In the genomic region with DNA sequence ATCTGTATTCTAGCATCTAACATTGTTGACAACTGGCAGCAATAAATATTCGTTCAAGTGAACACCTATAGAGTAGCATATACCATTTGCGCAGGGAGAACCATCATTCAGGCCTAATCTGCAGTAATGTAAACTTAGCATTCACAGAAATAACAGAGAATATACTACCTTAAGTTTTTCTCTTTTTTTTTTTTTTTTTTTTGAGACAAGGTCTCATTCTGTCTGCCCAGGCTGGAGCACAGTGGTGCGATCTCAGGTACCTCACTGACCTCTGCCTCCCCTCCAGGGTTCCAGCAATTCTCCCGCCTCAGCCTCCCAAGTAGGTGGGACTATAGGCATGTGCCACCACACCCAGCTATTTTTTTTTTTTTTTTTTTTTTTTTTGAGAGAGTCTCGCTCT, we compare ENCODE assay signal across 2 cellular contexts.
TF ChIP-seq lines count a peak whose summit lies in the region.

No MANE protein-coding gene starts in this region.

TF ChIP-seq in HEK293, 187 proteins besides CTCF, POLR2A, EP300 and RAD21 (continued from another document):
- TF ChIP-seq, protein P1, sequence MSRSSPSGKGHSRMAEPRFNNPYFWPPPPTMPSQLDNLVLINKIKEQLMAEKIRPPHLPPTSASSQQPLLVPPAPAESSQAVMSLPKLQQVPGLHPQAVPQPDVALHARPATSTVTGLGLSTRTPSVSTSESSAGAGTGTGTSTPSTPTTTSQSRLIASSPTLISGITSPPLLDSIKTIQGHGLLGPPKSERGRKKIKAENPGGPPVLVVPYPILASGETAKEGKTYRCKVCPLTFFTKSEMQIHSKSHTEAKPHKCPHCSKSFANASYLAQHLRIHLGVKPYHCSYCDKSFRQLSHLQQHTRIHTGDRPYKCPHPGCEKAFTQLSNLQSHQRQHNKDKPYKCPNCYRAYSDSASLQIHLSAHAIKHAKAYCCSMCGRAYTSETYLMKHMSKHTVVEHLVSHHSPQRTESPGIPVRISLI (tag by site-specific recombination; IDR thresholded peaks at IDR 0.05) = peak; percentile 72
- no peak for TF ChIP-seq SP7 (tag by site-specific recombination; IDR thresholded peaks at IDR 0.05)

TF ChIP-seq in WTC11, 78 proteins besides CTCF, POLR2A, EP300 and RAD21 (continued from another document):
- TF ChIP-seq, protein P2, sequence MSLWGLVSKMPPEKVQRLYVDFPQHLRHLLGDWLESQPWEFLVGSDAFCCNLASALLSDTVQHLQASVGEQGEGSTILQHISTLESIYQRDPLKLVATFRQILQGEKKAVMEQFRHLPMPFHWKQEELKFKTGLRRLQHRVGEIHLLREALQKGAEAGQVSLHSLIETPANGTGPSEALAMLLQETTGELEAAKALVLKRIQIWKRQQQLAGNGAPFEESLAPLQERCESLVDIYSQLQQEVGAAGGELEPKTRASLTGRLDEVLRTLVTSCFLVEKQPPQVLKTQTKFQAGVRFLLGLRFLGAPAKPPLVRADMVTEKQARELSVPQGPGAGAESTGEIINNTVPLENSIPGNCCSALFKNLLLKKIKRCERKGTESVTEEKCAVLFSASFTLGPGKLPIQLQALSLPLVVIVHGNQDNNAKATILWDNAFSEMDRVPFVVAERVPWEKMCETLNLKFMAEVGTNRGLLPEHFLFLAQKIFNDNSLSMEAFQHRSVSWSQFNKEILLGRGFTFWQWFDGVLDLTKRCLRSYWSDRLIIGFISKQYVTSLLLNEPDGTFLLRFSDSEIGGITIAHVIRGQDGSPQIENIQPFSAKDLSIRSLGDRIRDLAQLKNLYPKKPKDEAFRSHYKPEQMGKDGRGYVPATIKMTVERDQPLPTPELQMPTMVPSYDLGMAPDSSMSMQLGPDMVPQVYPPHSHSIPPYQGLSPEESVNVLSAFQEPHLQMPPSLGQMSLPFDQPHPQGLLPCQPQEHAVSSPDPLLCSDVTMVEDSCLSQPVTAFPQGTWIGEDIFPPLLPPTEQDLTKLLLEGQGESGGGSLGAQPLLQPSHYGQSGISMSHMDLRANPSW (CRISPR knock-in tag; conservative IDR thresholded peaks at IDR 0.05; ENCODE audit: low read depth) = no peak
- no peak for TF ChIP-seq NR1H2 (CRISPR knock-in tag; IDR thresholded peaks at IDR 0.05)
- no peak for TF ChIP-seq RELA (CRISPR knock-in tag; IDR thresholded peaks at IDR 0.05; ENCODE audit: borderline replicate concordance)
- TF ChIP-seq CREM (CRISPR knock-in tag; IDR thresholded peaks at IDR 0.05) = no peak
- no peak for TF ChIP-seq MYBL2 (CRISPR knock-in tag; IDR thresholded peaks at IDR 0.05)
- TF ChIP-seq ZNF219 (CRISPR knock-in tag; IDR thresholded peaks at IDR 0.05; ENCODE audit: borderline replicate concordance) = no peak
- TF ChIP-seq, protein P3, sequence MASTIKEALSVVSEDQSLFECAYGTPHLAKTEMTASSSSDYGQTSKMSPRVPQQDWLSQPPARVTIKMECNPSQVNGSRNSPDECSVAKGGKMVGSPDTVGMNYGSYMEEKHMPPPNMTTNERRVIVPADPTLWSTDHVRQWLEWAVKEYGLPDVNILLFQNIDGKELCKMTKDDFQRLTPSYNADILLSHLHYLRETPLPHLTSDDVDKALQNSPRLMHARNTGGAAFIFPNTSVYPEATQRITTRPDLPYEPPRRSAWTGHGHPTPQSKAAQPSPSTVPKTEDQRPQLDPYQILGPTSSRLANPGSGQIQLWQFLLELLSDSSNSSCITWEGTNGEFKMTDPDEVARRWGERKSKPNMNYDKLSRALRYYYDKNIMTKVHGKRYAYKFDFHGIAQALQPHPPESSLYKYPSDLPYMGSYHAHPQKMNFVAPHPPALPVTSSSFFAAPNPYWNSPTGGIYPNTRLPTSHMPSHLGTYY (CRISPR knock-in tag; IDR thresholded peaks at IDR 0.05) = no peak
- TF ChIP-seq, protein P4, sequence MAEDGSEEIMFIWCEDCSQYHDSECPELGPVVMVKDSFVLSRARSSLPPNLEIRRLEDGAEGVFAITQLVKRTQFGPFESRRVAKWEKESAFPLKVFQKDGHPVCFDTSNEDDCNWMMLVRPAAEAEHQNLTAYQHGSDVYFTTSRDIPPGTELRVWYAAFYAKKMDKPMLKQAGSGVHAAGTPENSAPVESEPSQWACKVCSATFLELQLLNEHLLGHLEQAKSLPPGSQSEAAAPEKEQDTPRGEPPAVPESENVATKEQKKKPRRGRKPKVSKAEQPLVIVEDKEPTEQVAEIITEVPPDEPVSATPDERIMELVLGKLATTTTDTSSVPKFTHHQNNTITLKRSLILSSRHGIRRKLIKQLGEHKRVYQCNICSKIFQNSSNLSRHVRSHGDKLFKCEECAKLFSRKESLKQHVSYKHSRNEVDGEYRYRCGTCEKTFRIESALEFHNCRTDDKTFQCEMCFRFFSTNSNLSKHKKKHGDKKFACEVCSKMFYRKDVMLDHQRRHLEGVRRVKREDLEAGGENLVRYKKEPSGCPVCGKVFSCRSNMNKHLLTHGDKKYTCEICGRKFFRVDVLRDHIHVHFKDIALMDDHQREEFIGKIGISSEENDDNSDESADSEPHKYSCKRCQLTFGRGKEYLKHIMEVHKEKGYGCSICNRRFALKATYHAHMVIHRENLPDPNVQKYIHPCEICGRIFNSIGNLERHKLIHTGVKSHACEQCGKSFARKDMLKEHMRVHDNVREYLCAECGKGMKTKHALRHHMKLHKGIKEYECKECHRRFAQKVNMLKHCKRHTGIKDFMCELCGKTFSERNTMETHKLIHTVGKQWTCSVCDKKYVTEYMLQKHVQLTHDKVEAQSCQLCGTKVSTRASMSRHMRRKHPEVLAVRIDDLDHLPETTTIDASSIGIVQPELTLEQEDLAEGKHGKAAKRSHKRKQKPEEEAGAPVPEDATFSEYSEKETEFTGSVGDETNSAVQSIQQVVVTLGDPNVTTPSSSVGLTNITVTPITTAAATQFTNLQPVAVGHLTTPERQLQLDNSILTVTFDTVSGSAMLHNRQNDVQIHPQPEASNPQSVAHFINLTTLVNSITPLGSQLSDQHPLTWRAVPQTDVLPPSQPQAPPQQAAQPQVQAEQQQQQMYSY (CRISPR knock-in tag; IDR thresholded peaks at IDR 0.05) = no peak
- TF ChIP-seq SMAD4 (CRISPR knock-in tag; IDR thresholded peaks at IDR 0.05) = no peak
- no peak for TF ChIP-seq ETV6 (CRISPR knock-in tag; IDR thresholded peaks at IDR 0.05)
- no peak for TF ChIP-seq NR2C2 (CRISPR knock-in tag; IDR thresholded peaks at IDR 0.05)
